10 cellular contexts compared by ENCODE assay signal in the genomic region with DNA sequence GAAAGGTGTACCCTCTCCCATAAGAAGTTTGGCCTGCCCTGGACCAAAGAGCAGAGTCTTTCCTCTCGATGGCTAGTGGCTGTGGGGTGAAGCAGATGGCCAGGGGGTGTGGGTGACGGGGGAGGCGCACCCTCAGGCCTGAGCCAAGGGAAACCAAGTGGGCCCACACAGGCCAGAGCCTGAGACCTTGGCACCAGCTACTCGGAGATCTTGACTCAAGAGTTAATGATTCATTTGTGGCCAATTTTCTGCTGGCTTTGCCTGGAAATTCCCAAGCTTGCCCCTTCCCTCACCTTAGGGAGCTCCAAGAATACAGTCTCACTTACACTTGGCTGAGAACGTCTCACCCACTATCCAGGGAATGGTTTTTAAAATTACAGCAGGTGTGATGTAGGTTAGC. TPM values are rescaled to one million over a fixed set of nuclear protein-coding genes. Genes with fewer than 3 reads are reported as not detected.
A peak's percentile ranks its signal among the peaks of the same experiment; 100 is the strongest.
DNase-seq lines count a peak whose midpoint lies in the region; TF ChIP-seq lines count a peak whose summit lies in the region.
"Had no signal": no experiment of that assay in that cellular context is flagged by ENCODE, and none has a peak within 500 bp of the region (broad histone marks: within the 10 kb centered on the region; RNA-seq: fewer than 3 reads in every experiment).

No MANE protein-coding gene starts in this region.

- H3K4me1 ChIP-seq in esophagus muscularis mucosa: peaks cover 99 to 100% (median 100%) of the 10 kb centered on the region in 4 donors
- H3K4me1 ChIP-seq in neuronal stem cell (ENCODE audit: control insufficient read depth in 2 of 2, insufficient read depth in 1 of 2, low read depth in 1 of 2, low read length in 2 of 2): peaks cover 24 to 34% of the 10 kb centered on the region in 2 donors

- TF ChIP-seq POLR2A in esophagus muscularis mucosa (IDR thresholded peaks at IDR 0.05; ENCODE audit: low read depth): no peak

- no peak overlapping the region for H2AFZ ChIP-seq in neuronal stem cell (ENCODE audit: low read length)

- no peak overlapping the region for H4K8ac ChIP-seq in neuronal stem cell (ENCODE audit: low read depth, low read length)

- H3K9me3 ChIP-seq in MG63: no peaks in the 10 kb centered on the region
- no peaks in the 10 kb centered on the region for H3K9me3 ChIP-seq in esophagus muscularis mucosa
- peaks cover 0 to 11% of the 10 kb centered on the region in 2 donors for H3K9me3 ChIP-seq in neuronal stem cell (replicated peaks in 1 of 2; ENCODE audit: control insufficient read depth in 2 of 2, insufficient read depth in 1 of 2, low read depth in 1 of 2, low read length in 2 of 2)

- H3K27me3 ChIP-seq in MG63: no peaks in the 10 kb centered on the region
- no peaks in the 10 kb centered on the region for H3K27me3 ChIP-seq in esophagus muscularis mucosa
- H3K27me3 ChIP-seq in neuronal stem cell (ENCODE audit: control insufficient read depth in 3 of 3, insufficient read depth in 3 of 3, low read depth in 1 of 3, low read length in 3 of 3): no peaks in the 10 kb centered on the region

- peak overlapping the region; percentile 77 to 87 (median 86) for H3K27ac ChIP-seq in esophagus muscularis mucosa (replicated peaks in 1 of 4)
- H3K27ac ChIP-seq in neuronal stem cell (replicated peaks; ENCODE audit: low read length): no peak overlapping the region

- no peak overlapping the region for H4K91ac ChIP-seq in neuronal stem cell (ENCODE audit: low read depth, low read length, poor library complexity)

- H3K9ac ChIP-seq in neuronal stem cell (ENCODE audit: low read depth, low read length, poor library complexity): peak overlapping the region; percentile 24

- peaks cover 49% of the 10 kb centered on the region for H3K36me3 ChIP-seq in MG63
- peaks cover 0 to 16% (median 10%) of the 10 kb centered on the region in 4 donors for H3K36me3 ChIP-seq in esophagus muscularis mucosa
- peaks cover 8 to 45% of the 10 kb centered on the region in 2 donors for H3K36me3 ChIP-seq in neuronal stem cell (replicated peaks in 1 of 2; ENCODE audit: control insufficient read depth in 2 of 2, insufficient read depth in 2 of 2, low read length in 2 of 2)

- H2BK120ac ChIP-seq in neuronal stem cell (ENCODE audit: low read depth, low read length): no peak overlapping the region

- TF ChIP-seq EP300 in esophagus muscularis mucosa (IDR thresholded peaks at IDR 0.05): no peak

- H3K4me3 ChIP-seq in AG09309 (ENCODE audit: control insufficient read depth, low read depth, low read length) (no peak overlapping the region), MG63 (no peak overlapping the region), esophagus muscularis mucosa (no peak overlapping the region), neuronal stem cell (ENCODE audit: low read length in 2 of 2) (no peak overlapping the region)

- DNase-seq in AG09309 (ENCODE audit: low read depth) (peak; percentile 33), MG63 (peak; percentile 92), esophagus muscularis mucosa (ENCODE audit: extremely low spot score) (no peak), neuronal stem cell (ENCODE audit: low spot score) (no peak), NOMO-1 (lab: John Stamatoyannopoulos, UW; ENCODE audit: unreplicated experiment in 2 of 2) (no peak), OCI-M1 (lab: John Stamatoyannopoulos, UW) (no peak), NCI-H748 treated with DMSO at 0.1 percent for 48 hours (lab: John Stamatoyannopoulos, UW) (no peak), SW480 (ENCODE audit: low spot score) (no peak)
- DNase-seq: NCI-H1417 treated with DMSO at 0.1 percent for 48 hours, nucleus accumbens had no signal

- no peak overlapping the region for H3K4me2 ChIP-seq in neuronal stem cell (ENCODE audit: insufficient read depth, low read length, poor library complexity, severe bottlenecking)

- intact Hi-C loops in esophagus muscularis mucosa (cut with DNase I): no loop called here

- no peak overlapping the region for H3K18ac ChIP-seq in neuronal stem cell (ENCODE audit: low read length)

- WGBS in esophagus muscularis mucosa: 46% methylated on average over 5 of the region's 5 CpGs
- WGBS in neuronal stem cell (ENCODE audit: extremely low coverage in 2 of 2, insufficient read length in 2 of 2, insufficient replicate concordance in 1 of 2), 2 donors: no CpG with 5 or more reads among the region's 5 CpGs

- no peak overlapping the region for H2AK5ac ChIP-seq in neuronal stem cell (ENCODE audit: low read depth, low read length)

- peaks cover 28% of the 10 kb centered on the region for H3K79me1 ChIP-seq in neuronal stem cell (ENCODE audit: low read depth, low read length)

- no peak overlapping the region for H2BK5ac ChIP-seq in neuronal stem cell (ENCODE audit: low read length)

- TF ChIP-seq CTCF in AG09309 (IDR thresholded peaks at IDR 0.05; ENCODE audit: control insufficient read depth, insufficient read depth, low read depth, low read length, missing control alignments): no peak
- TF ChIP-seq CTCF in esophagus muscularis mucosa (IDR thresholded peaks at IDR 0.05): no peak

- no peak overlapping the region for H3K4ac ChIP-seq in neuronal stem cell (ENCODE audit: low read length)

- no peak overlapping the region for H2BK12ac ChIP-seq in neuronal stem cell (ENCODE audit: low read length)

- H3K14ac ChIP-seq in neuronal stem cell (ENCODE audit: low read length): no peak overlapping the region

- H2BK15ac ChIP-seq in neuronal stem cell (ENCODE audit: low read length): no peak overlapping the region

- no peak overlapping the region for H3K23ac ChIP-seq in neuronal stem cell (ENCODE audit: low read depth, low read length, poor library complexity)

RNA-seq across cellular contexts. Expression of a gene that starts 42.7 kb away (rescaled TPM):
- total RNA-seq in MG63 (2014; rRNA removed; shearing (Covaris generic); ENCODE audit: low replicate concordance): 9.5 and 22.4 TPM in 2 replicates
- 10 to 100 TPM; 48.7 to 87.2 (median 66.0) TPM for total RNA-seq in esophagus muscularis mucosa
- polyA plus RNA-seq in neuronal stem cell (2013, experiment 1 of 2): 21.6 TPM
- polyA plus RNA-seq in neuronal stem cell (2013, experiment 2 of 2): 24.3 TPM

Comparison
In these comparisons a context has a peak if more than half of its experiments do, and no peak if none do; other contexts are left out.
1. DNase-seq: peak in AG09309 (single experiment) and MG63 (single experiment); none in esophagus muscularis mucosa (single experiment), neuronal stem cell (single experiment), NOMO-1 (0 of 2), OCI-M1 (single experiment), NCI-H748 treated with DMSO at 0.1 percent for 48 hours (single experiment) and SW480 (single experiment).